ENCODE assay signal across 8 cellular contexts in the genomic region with DNA sequence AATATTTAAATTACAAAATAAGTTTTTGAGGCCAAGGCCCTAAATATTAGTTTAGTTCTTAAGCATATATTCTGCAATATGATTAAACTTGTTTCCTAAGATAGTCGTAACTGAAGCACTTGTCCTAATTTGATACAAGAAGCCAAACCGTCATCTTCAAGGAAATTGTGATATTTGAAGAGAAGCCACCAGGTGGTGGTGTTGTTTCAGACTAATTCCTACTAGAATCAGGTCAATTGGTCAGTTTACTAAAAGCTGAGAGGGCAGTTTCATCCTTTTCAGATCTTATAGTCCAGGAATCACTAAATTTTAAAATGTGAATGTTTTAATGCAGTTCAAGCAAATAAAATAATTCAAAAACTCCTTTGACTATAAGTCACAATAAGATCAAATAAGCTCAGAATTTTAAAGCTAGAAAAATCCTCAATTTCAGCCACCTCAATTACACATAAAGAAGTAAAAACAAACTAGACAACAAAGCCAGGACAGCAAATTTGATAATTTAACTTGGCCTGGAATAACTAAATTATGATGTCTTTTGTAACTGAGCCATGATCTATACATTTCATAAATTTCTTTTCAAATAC. TPM values are rescaled to one million over a fixed set of nuclear protein-coding genes. Genes with fewer than 3 reads are reported as not detected.
DNase-seq lines count a peak whose midpoint lies in the region; ATAC-seq and TF ChIP-seq lines count a peak whose summit lies in the region.

No MANE protein-coding gene starts in this region.

- H2AFZ ChIP-seq in fibroblast of lung (ENCODE audit: low read length): no peak overlapping the region

- no peak for TF ChIP-seq POLR2A in ovary (IDR thresholded peaks at IDR 0.05)

- H3K36me3 ChIP-seq in fibroblast of lung (ENCODE audit: control insufficient read depth, insufficient read depth, low read length) (no peaks in the 10 kb centered on the region), ovary (no peaks in the 10 kb centered on the region)

- WGBS in ovary, 3 donors: 0 to 2% (median 1%) methylated on average over 2 of the region's 2 CpGs

- H3K27me3 Mint-ChIP-seq in activated T-helper 17 cell treated with anti-CD3 and anti-CD28 coated beads, Interleukin-2, amount 50 U/mL, for 72 hours: no peaks in the 10 kb centered on the region

- peak; percentile 26 for DNase-seq in Caki2 (ENCODE audit: low read depth)
- DNase-seq in GM19238 (ENCODE audit: insufficient read length, low spot score): peak; percentile 15
- DNase-seq in NCI-H1105 (lab: John Stamatoyannopoulos, UW): peak; percentile 29
- DNase-seq in fibroblast of lung (ENCODE audit: low read depth in 2 of 2): peak; percentile 45 to 78
- peak in 1 of 5 donors; percentile 23 for DNase-seq in ovary

- H4K20me1 ChIP-seq in fibroblast of lung (ENCODE audit: control insufficient read depth, extremely low read depth, insufficient read depth, low read length): no peaks in the 10 kb centered on the region

- H3K79me2 ChIP-seq in fibroblast of lung (ENCODE audit: control insufficient read depth, insufficient read depth, low read length): no peaks in the 10 kb centered on the region

- H3K9me3 ChIP-seq in fibroblast of lung (ENCODE audit: control insufficient read depth, insufficient read depth, low read depth, low read length) (no peaks in the 10 kb centered on the region), ovary (no peaks in the 10 kb centered on the region)

- H3K4me3 Mint-ChIP-seq in activated T-helper 17 cell treated with anti-CD3 and anti-CD28 coated beads, Interleukin-2, amount 50 U/mL, for 72 hours: no peak overlapping the region

- in situ Hi-C loops in Caki2 (cut with HindIII; ENCODE audit: low pct_unique_long_range_greater_than_20kb, low sequenced_read_pairs): no loop called here

- ATAC-seq in SK-N-SH treated with all-trans-retinoic acid at 6 μM for 48 hours: peak; percentile 81
- ATAC-seq in activated T-helper 17 cell treated with anti-CD3 and anti-CD28 coated beads, Interleukin-2, amount 50 U/mL, for 72 hours (replicated peaks): no peak
- no peak for ATAC-seq in HG02852 (IDR thresholded peaks at IDR 0.05; ENCODE audit: unreplicated experiment)

- H3K4me1 ChIP-seq in fibroblast of lung (ENCODE audit: control insufficient read depth, extremely low read depth, insufficient read depth, low read length): no peaks in the 10 kb centered on the region
- H3K4me1 ChIP-seq in ovary (ENCODE audit: insufficient read depth): no peaks in the 10 kb centered on the region

- H3K36me3 Mint-ChIP-seq in activated T-helper 17 cell treated with anti-CD3 and anti-CD28 coated beads, Interleukin-2, amount 50 U/mL, for 72 hours (ENCODE audit: low read depth): no peaks in the 10 kb centered on the region

- TF ChIP-seq CTCF in fibroblast of lung (conservative IDR thresholded peaks at IDR 0.05 in 1 of 2, IDR thresholded peaks at IDR 0.05 in 1 of 2; ENCODE audit: low read depth in 1 of 2, low read length in 2 of 2) (peak; percentile 41 to 53), ovary (IDR thresholded peaks at IDR 0.05) (peak in 2 of 3 donors; percentile 35 to 46)

- no peak overlapping the region for H3K4me2 ChIP-seq in fibroblast of lung (ENCODE audit: extremely low read depth, insufficient read depth, low read length)

- H3K4me3 ChIP-seq in fibroblast of lung (replicated peaks in 1 of 4; ENCODE audit: control extremely low read depth in 1 of 4, insufficient read depth in 1 of 4, low read depth in 3 of 4, low read length in 4 of 4) (no peak overlapping the region), ovary (no peak overlapping the region)

- TF ChIP-seq EP300 in ovary (IDR thresholded peaks at IDR 0.05): no peak

- no peak overlapping the region for H3K27ac ChIP-seq in fibroblast of lung (ENCODE audit: insufficient read depth, low read length)
- no peak overlapping the region for H3K27ac ChIP-seq in ovary

- H3K9ac ChIP-seq in fibroblast of lung (ENCODE audit: insufficient read depth, low read length): no peak overlapping the region

- no peaks in the 10 kb centered on the region for H3K9me3 Mint-ChIP-seq in activated T-helper 17 cell treated with anti-CD3 and anti-CD28 coated beads, Interleukin-2, amount 50 U/mL, for 72 hours

- H3K27ac Mint-ChIP-seq in activated T-helper 17 cell treated with anti-CD3 and anti-CD28 coated beads, Interleukin-2, amount 50 U/mL, for 72 hours: no peak overlapping the region

- no peaks in the 10 kb centered on the region for H3K27me3 ChIP-seq in fibroblast of lung (ENCODE audit: control insufficient read depth, insufficient read depth, low read length)
- H3K27me3 ChIP-seq in ovary: no peaks in the 10 kb centered on the region

- H3K4me1 Mint-ChIP-seq in activated T-helper 17 cell treated with anti-CD3 and anti-CD28 coated beads, Interleukin-2, amount 50 U/mL, for 72 hours: no peaks in the 10 kb centered on the region

- intact Hi-C loops in ovary (cut with DNase I): loop anchor here in 1 of 4 donors (5.0 to 10.0 kb wide), 2 partner anchors 340 to 428 kb away; no protein-coding TSS in a partner anchor

TF ChIP-seq in SK-N-SH treated with all-trans-retinoic acid at 6 μM for 48 hours, 23 proteins besides CTCF, POLR2A, EP300 and RAD21 (continues in another document):
- no peak for TF ChIP-seq ZNF8 (CRISPR knock-in tag; IDR thresholded peaks at IDR 0.05)
- no peak for TF ChIP-seq TOX (CRISPR knock-in tag; IDR thresholded peaks at IDR 0.05; ENCODE audit: borderline replicate concordance)
- no peak for TF ChIP-seq ISL1 (CRISPR knock-in tag; IDR thresholded peaks at IDR 0.05)
- no peak for TF ChIP-seq OSR1 (CRISPR knock-in tag; IDR thresholded peaks at IDR 0.05)
- no peak for TF ChIP-seq ZNF565 (CRISPR knock-in tag; conservative IDR thresholded peaks at IDR 0.05; ENCODE audit: low read depth)
- TF ChIP-seq RARB (CRISPR knock-in tag; IDR thresholded peaks at IDR 0.05): no peak
- TF ChIP-seq ZFP30 (CRISPR knock-in tag; IDR thresholded peaks at IDR 0.05): no peak
- TF ChIP-seq, protein P1, sequence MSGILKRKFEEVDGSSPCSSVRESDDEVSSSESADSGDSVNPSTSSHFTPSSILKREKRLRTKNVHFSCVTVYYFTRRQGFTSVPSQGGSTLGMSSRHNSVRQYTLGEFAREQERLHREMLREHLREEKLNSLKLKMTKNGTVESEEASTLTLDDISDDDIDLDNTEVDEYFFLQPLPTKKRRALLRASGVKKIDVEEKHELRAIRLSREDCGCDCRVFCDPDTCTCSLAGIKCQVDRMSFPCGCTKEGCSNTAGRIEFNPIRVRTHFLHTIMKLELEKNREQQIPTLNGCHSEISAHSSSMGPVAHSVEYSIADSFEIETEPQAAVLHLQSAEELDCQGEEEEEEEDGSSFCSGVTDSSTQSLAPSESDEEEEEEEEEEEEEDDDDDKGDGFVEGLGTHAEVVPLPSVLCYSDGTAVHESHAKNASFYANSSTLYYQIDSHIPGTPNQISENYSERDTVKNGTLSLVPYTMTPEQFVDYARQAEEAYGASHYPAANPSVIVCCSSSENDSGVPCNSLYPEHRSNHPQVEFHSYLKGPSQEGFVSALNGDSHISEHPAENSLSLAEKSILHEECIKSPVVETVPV (CRISPR knock-in tag; IDR thresholded peaks at IDR 0.05): no peak
- TF ChIP-seq ZFP3 (CRISPR knock-in tag; IDR thresholded peaks at IDR 0.05): no peak
- TF ChIP-seq POU6F1 (CRISPR knock-in tag; IDR thresholded peaks at IDR 0.05; ENCODE audit: borderline replicate concordance, low read depth): no peak
- TF ChIP-seq, protein P2, sequence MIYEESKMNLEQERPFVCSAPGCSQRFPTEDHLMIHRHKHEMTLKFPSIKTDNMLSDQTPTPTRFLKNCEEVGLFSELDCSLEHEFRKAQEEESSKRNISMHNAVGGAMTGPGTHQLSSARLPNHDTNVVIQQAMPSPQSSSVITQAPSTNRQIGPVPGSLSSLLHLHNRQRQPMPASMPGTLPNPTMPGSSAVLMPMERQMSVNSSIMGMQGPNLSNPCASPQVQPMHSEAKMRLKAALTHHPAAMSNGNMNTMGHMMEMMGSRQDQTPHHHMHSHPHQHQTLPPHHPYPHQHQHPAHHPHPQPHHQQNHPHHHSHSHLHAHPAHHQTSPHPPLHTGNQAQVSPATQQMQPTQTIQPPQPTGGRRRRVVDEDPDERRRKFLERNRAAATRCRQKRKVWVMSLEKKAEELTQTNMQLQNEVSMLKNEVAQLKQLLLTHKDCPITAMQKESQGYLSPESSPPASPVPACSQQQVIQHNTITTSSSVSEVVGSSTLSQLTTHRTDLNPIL (CRISPR knock-in tag; IDR thresholded peaks at IDR 0.05; ENCODE audit: low read depth): no peak
- TF ChIP-seq CSDC2 (CRISPR knock-in tag; IDR thresholded peaks at IDR 0.05): no peak
- no peak for TF ChIP-seq PPARA (CRISPR knock-in tag; IDR thresholded peaks at IDR 0.05; ENCODE audit: borderline replicate concordance)
- TF ChIP-seq ZC3H10 (CRISPR knock-in tag; IDR thresholded peaks at IDR 0.05): no peak
- TF ChIP-seq GLIS3 (CRISPR knock-in tag; IDR thresholded peaks at IDR 0.05): no peak
- no peak for TF ChIP-seq ZNF70 (CRISPR knock-in tag; IDR thresholded peaks at IDR 0.05)

RNA-seq across cellular contexts. Expression of gene ARL1, which starts 7.1 kb away (rescaled TPM):
- total RNA-seq in Caki2 (2014; rRNA removed; shearing (Covaris generic); ENCODE audit: low replicate concordance): 75.4 and 107 TPM in 2 replicates
- total RNA-seq in fibroblast of lung (76.3 and 92.6 TPM in 2 replicates), ovary (100 to 1,000 TPM in 3 of 7 donors, 10 to 100 TPM in 4; 44.8 to 115 (median 87.3) TPM)
- polyA plus RNA-seq in fibroblast of lung (115 and 147 TPM in 2 replicates), ovary (100 to 1,000 TPM in 1 of 2 donors, 10 to 100 TPM in 1; 41.2 to 129 TPM)
- polyA plus RNA-seq in fibroblast of lung (2012): 102 and 129 TPM in 2 replicates
- polyA minus RNA-seq in fibroblast of lung (ENCODE audit: low replicate concordance): 7.2 and 10.8 TPM in 2 replicates
- total RNA-seq in activated T-helper 17 cell treated with anti-CD3 and anti-CD28 coated beads, Interleukin-2, amount 50 U/mL, for 72 hours: 10 to 100 TPM; 40.3 to 46.4 TPM
